In genomic region chr15:87740655-87741344, GRCh38 we compare ENCODE assay signal across 27 cellular contexts.
"Had no signal": no experiment of that assay in that cellular context is flagged by ENCODE, and none has a peak within 500 bp of the region (broad histone marks: within the 10 kb centered on the region; RNA-seq: fewer than 3 reads in every experiment).

No MANE protein-coding gene starts in this region.

- H3K27me3 ChIP-seq: left lung, pancreas, spleen, suprapubic skin, tibial artery, upper lobe of right lung had no signal

- DNase-seq: hippocampal formation; immature natural killer cell; kidney; left colon; left lung; lower lobe of right lung; mammary epithelial cell; mesendoderm; midbrain; mucosa of descending colon; naive thymus-derived CD4-positive, alpha-beta T cell; pancreas; posterior cingulate gyrus; retina; right cardiac atrium; spleen; stimulated activated CD4-positive, alpha-beta T cell treated with anti-CD3 and anti-CD28 coated beads, Interleukin-4, amount 100 ng/mL, for 24 hours; stimulated activated naive CD4-positive, alpha-beta T cell; tibial artery; upper lobe of right lung had no signal

- H3K9me3 Mint-ChIP-seq: stimulated activated effector memory CD8-positive, alpha-beta T cell treated with anti-CD3 and anti-CD28 coated beads, Interleukin-12 subunit alpha, Interleukin-12 subunit beta, amount 100 ng/mL, for 72 hours; stimulated activated naive CD8-positive, alpha-beta T cell treated with anti-CD3 and anti-CD28 coated beads, Interleukin-15, Interleukin-2, amounts not matched to agents 100 ng/mL and 50 ng/mL, for 24 hours had no signal

- H3K4me3 ChIP-seq: left lung, lower lobe of right lung, mucosa of descending colon, pancreas, prostate gland, skin epidermis, spleen, suprapubic skin, thoracic aorta, tibial artery, upper lobe of right lung had no signal

- H3K4me1 Mint-ChIP-seq: stimulated activated effector memory CD8-positive, alpha-beta T cell treated with anti-CD3 and anti-CD28 coated beads, Interleukin-12 subunit alpha, Interleukin-12 subunit beta, amount 100 ng/mL, for 72 hours had no signal

- H3K4me3 Mint-ChIP-seq: immature natural killer cell; naive thymus-derived CD4-positive, alpha-beta T cell; natural killer cell treated with Interleukin-12 subunit alpha and Interleukin-12 subunit beta and Interleukin-15 and Interleukin-18, amount 100 ng/mL, for 72 hours; stimulated activated effector memory CD8-positive, alpha-beta T cell treated with anti-CD3 and anti-CD28 coated beads, Interleukin-12 subunit alpha, Interleukin-12 subunit beta, amount 100 ng/mL, for 72 hours; stimulated activated naive CD8-positive, alpha-beta T cell treated with anti-CD3 and anti-CD28 coated beads, Interleukin-15, Interleukin-2, amounts not matched to agents 100 ng/mL and 50 ng/mL, for 24 hours had no signal

- H3K27me3 Mint-ChIP-seq: naive thymus-derived CD4-positive, alpha-beta T cell; natural killer cell treated with Interleukin-12 subunit alpha and Interleukin-12 subunit beta and Interleukin-15 and Interleukin-18, amount 100 ng/mL, for 72 hours; stimulated activated naive CD8-positive, alpha-beta T cell treated with anti-CD3 and anti-CD28 coated beads, Interleukin-15, Interleukin-2, amounts not matched to agents 100 ng/mL and 50 ng/mL, for 24 hours had no signal

- H3K36me3 Mint-ChIP-seq: immature natural killer cell; naive thymus-derived CD4-positive, alpha-beta T cell; natural killer cell treated with Interleukin-12 subunit alpha and Interleukin-12 subunit beta and Interleukin-15 and Interleukin-18, amount 100 ng/mL, for 72 hours; stimulated activated effector memory CD8-positive, alpha-beta T cell treated with anti-CD3 and anti-CD28 coated beads, Interleukin-12 subunit alpha, Interleukin-12 subunit beta, amount 100 ng/mL, for 72 hours had no signal

- H3K9me3 ChIP-seq: left lung, lower lobe of right lung, mucosa of descending colon, pancreas, prostate gland, spleen, suprapubic skin, thoracic aorta, tibial artery, upper lobe of right lung had no signal

- H3K4me1 ChIP-seq: left lung, lower lobe of right lung, pancreas, prostate gland, spleen, suprapubic skin, tibial artery, upper lobe of right lung had no signal

- H3K36me3 ChIP-seq: left lung, lower lobe of right lung, pancreas, prostate gland, spleen, suprapubic skin, thoracic aorta, tibial artery, upper lobe of right lung had no signal

- H3K27ac Mint-ChIP-seq: immature natural killer cell; naive thymus-derived CD4-positive, alpha-beta T cell; natural killer cell treated with Interleukin-12 subunit alpha and Interleukin-12 subunit beta and Interleukin-15 and Interleukin-18, amount 100 ng/mL, for 72 hours; stimulated activated effector memory CD8-positive, alpha-beta T cell treated with anti-CD3 and anti-CD28 coated beads, Interleukin-12 subunit alpha, Interleukin-12 subunit beta, amount 100 ng/mL, for 72 hours; stimulated activated naive CD8-positive, alpha-beta T cell treated with anti-CD3 and anti-CD28 coated beads, Interleukin-15, Interleukin-2, amounts not matched to agents 100 ng/mL and 50 ng/mL, for 24 hours had no signal

- H3K27ac ChIP-seq: left lung, lower lobe of right lung, pancreas, prostate gland, skin epidermis, spleen, suprapubic skin, thoracic aorta, tibial artery, upper lobe of right lung had no signal
